11 cellular contexts compared by ENCODE assay signal in the genomic region with DNA sequence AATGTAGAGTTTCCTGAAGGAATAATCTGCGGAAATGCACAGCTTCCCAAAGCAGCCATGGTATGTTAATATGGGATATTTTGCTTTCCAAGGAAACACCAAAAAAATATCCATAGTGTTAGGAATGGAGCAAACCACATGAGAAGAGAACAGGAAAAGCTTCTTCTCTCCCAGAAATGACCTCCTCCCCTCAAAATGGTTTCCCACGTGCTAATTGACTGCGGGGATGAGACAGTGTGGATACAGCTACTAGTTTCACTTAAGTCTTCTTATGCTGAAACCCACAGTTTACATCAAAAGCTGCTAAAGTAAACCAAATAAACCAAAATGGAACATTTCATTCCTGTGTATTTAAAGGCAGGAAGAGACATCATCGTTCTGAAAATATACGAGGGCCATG.
DNase-seq lines count a peak whose midpoint lies in the region; ATAC-seq and TF ChIP-seq lines count a peak whose summit lies in the region.
"Had no signal": no experiment of that assay in that cellular context is flagged by ENCODE, and none has a peak within 500 bp of the region (broad histone marks: within the 10 kb centered on the region; RNA-seq: fewer than 3 reads in every experiment).

No MANE protein-coding gene starts in this region.

- no peak overlapping the region for H2AFZ ChIP-seq in Karpas-422 (ENCODE audit: low read length)

- intact Hi-C loops in activated CD4-positive, alpha-beta T cell treated with anti-CD3 and anti-CD28 coated beads for 36 hours (cut with DNase I, micrococcal nuclease): loop anchor here (1.0 to 2.0 kb wide), 10 partner anchors 20 to 239 kb away; no protein-coding TSS in a partner anchor
- intact Hi-C loops in activated CD8-positive, alpha-beta T cell treated with anti-CD3 and anti-CD28 coated beads for 36 hours (cut with micrococcal nuclease): loop anchor here (1.0 to 5.0 kb wide), 6 partner anchors 20 to 188 kb away; no protein-coding TSS in a partner anchor
- intact Hi-C loops in esophagus squamous epithelium (cut with DNase I): no loop called here

- H3K27ac ChIP-seq in esophagus squamous epithelium: peak overlapping the region in 3 of 4 donors; percentile 42 to 70 (median 59)
- H3K27ac ChIP-seq in skin epidermis: peak overlapping the region in 14 of 21 experiments; percentile 10 to 80 (median 50)
- no peak overlapping the region for H3K27ac ChIP-seq in Karpas-422 (ENCODE audit: low read length)

- H3K4me3 ChIP-seq in esophagus squamous epithelium (no peak overlapping the region), skin epidermis (no peak overlapping the region), Karpas-422 (ENCODE audit: low read length) (no peak overlapping the region)

- ATAC-seq in activated CD4-positive, alpha-beta T cell treated with anti-CD3 and anti-CD28 coated beads for 36 hours: peak; percentile 12
- peak; percentile 3 for ATAC-seq in activated CD8-positive, alpha-beta T cell treated with anti-CD3 and anti-CD28 coated beads for 36 hours
- ATAC-seq in GM19351 (IDR thresholded peaks at IDR 0.05; ENCODE audit: unreplicated experiment): no peak

- no peak for DNase-seq in activated CD4-positive, alpha-beta T cell treated with anti-CD3 and anti-CD28 coated beads for 36 hours
- DNase-seq in activated CD4-positive, alpha-beta T cell treated with anti-CD3 and anti-CD28 coated beads for 1 hour: no peak
- DNase-seq in activated CD8-positive, alpha-beta T cell treated with anti-CD3 and anti-CD28 coated beads for 36 hours: peak; percentile 43
- DNase-seq in esophagus squamous epithelium (lab: John Stamatoyannopoulos, UW) (no peak), retina (no peak), Karpas-422 (no peak)
- DNase-seq: 8988T, NCI-H446 treated with DMSO at 0.1 percent for 48 hours, SIG-M5 had no signal

- 67 to 73% methylated on average over 5 of the region's 5 CpGs for WGBS in esophagus squamous epithelium, 2 donors

- TF ChIP-seq CTCF in activated CD8-positive, alpha-beta T cell treated with anti-CD3 and anti-CD28 coated beads for 36 hours (IDR thresholded peaks at IDR 0.05): no peak
- TF ChIP-seq CTCF in esophagus squamous epithelium (IDR thresholded peaks at IDR 0.05): no peak

- H3K27me3 ChIP-seq in esophagus squamous epithelium (no peaks in the 10 kb centered on the region), Karpas-422 (ENCODE audit: low read length) (no peaks in the 10 kb centered on the region)

- peak overlapping the region; percentile 52 for H3K4me3 Mint-ChIP-seq in activated CD4-positive, alpha-beta T cell treated with anti-CD3 and anti-CD28 coated beads for 36 hours
- H3K4me3 Mint-ChIP-seq in activated CD8-positive, alpha-beta T cell treated with anti-CD3 and anti-CD28 coated beads for 36 hours: peak overlapping the region; percentile 57

- no peak overlapping the region for H3K9ac ChIP-seq in Karpas-422 (ENCODE audit: low read length)

- H3K9me3 Mint-ChIP-seq in activated CD4-positive, alpha-beta T cell treated with anti-CD3 and anti-CD28 coated beads for 36 hours (ENCODE audit: low read depth): no peaks in the 10 kb centered on the region
- H3K9me3 Mint-ChIP-seq in activated CD8-positive, alpha-beta T cell treated with anti-CD3 and anti-CD28 coated beads for 36 hours: no peaks in the 10 kb centered on the region

- no peaks in the 10 kb centered on the region for H3K9me3 ChIP-seq in esophagus squamous epithelium
- no peaks in the 10 kb centered on the region for H3K9me3 ChIP-seq in Karpas-422 (ENCODE audit: low read length)

- no peaks in the 10 kb centered on the region for H3K27me3 Mint-ChIP-seq in activated CD4-positive, alpha-beta T cell treated with anti-CD3 and anti-CD28 coated beads for 36 hours
- H3K27me3 Mint-ChIP-seq in activated CD8-positive, alpha-beta T cell treated with anti-CD3 and anti-CD28 coated beads for 36 hours: no peaks in the 10 kb centered on the region

- peaks cover 77% of the 10 kb centered on the region for H3K36me3 Mint-ChIP-seq in activated CD4-positive, alpha-beta T cell treated with anti-CD3 and anti-CD28 coated beads for 36 hours (ENCODE audit: low read depth)
- H3K36me3 Mint-ChIP-seq in activated CD8-positive, alpha-beta T cell treated with anti-CD3 and anti-CD28 coated beads for 36 hours (ENCODE audit: low read depth): peaks cover 72% of the 10 kb centered on the region

- H3K36me3 ChIP-seq in esophagus squamous epithelium (no peaks in the 10 kb centered on the region), Karpas-422 (ENCODE audit: insufficient read depth, low read length) (0 out of 2 replicates have a peak, but pooled peaks cover 4% of the 10 kb centered on the region)

- H3K4me1 ChIP-seq in esophagus squamous epithelium (peaks cover 0 to 42% (median 12%) of the 10 kb centered on the region in 3 donors), Karpas-422 (ENCODE audit: low read length) (peaks cover 68% of the 10 kb centered on the region)

- TF ChIP-seq POLR2A in esophagus squamous epithelium (IDR thresholded peaks at IDR 0.05): no peak

- CTCF ChIA-PET in activated CD4-positive, alpha-beta T cell treated with anti-CD3 and anti-CD28 coated beads for 36 hours (lab: Charles Lee): interaction anchor here (0.7 to 4.2 kb wide), 15 partner anchors 22 to 545 kb away, joined by 3 to 44 read pairs (median 4); a partner anchor contains a TSS
- CTCF ChIA-PET in activated CD8-positive, alpha-beta T cell treated with anti-CD3 and anti-CD28 coated beads for 36 hours (lab: Charles Lee): interaction anchor here (0.8 to 5.1 kb wide), 14 partner anchors 15 to 239 kb away, joined by 3 to 39 read pairs (median 4); no protein-coding TSS in a partner anchor

- no peak overlapping the region for H3K4me2 ChIP-seq in Karpas-422 (ENCODE audit: low read depth, low read length, poor library complexity, severe bottlenecking)

- H3K79me2 ChIP-seq in Karpas-422 (ENCODE audit: low read length): peaks cover 99% of the 10 kb centered on the region

- peak overlapping the region; percentile 98 for H3K27ac Mint-ChIP-seq in activated CD4-positive, alpha-beta T cell treated with anti-CD3 and anti-CD28 coated beads for 36 hours
- H3K27ac Mint-ChIP-seq in activated CD8-positive, alpha-beta T cell treated with anti-CD3 and anti-CD28 coated beads for 36 hours: peak overlapping the region; percentile 99

- no peaks in the 10 kb centered on the region for H4K20me1 ChIP-seq in Karpas-422 (ENCODE audit: insufficient read depth, low read depth, low read length)

- no peaks in the 10 kb centered on the region for H3K9me2 ChIP-seq in Karpas-422 (replicated peaks; ENCODE audit: insufficient read depth, low read length)

- peaks cover 100% of the 10 kb centered on the region for H3K4me1 Mint-ChIP-seq in activated CD4-positive, alpha-beta T cell treated with anti-CD3 and anti-CD28 coated beads for 36 hours
- peaks cover 97% of the 10 kb centered on the region for H3K4me1 Mint-ChIP-seq in activated CD8-positive, alpha-beta T cell treated with anti-CD3 and anti-CD28 coated beads for 36 hours (ENCODE audit: low read depth)

- POLR2A ChIA-PET in activated CD4-positive, alpha-beta T cell treated with anti-CD3 and anti-CD28 coated beads for 36 hours (lab: Charles Lee): interaction anchor here (0.5 to 3.7 kb wide), 7 partner anchors 20 to 239 kb away, joined by 3 to 34 read pairs (median 4); partner anchors contain the start of gene FYN
- POLR2A ChIA-PET in activated CD8-positive, alpha-beta T cell treated with anti-CD3 and anti-CD28 coated beads for 36 hours (lab: Charles Lee): interaction anchor here (0.7 to 4.9 kb wide), 21 partner anchors 9 to 319 kb away, joined by 3 to 64 read pairs (median 7); partner anchors contain the start of gene FYN
